ENCODE assay signal across 8 cellular contexts in genomic region chr21:33948951-33949444, GRCh38. TPM values are rescaled to one million over a fixed set of nuclear protein-coding genes. Genes with fewer than 3 reads are reported as not detected.
DNase-seq lines count a peak whose midpoint lies in the region; ATAC-seq, FAIRE-seq and TF ChIP-seq lines count a peak whose summit lies in the region.

No MANE protein-coding gene starts in this region.

- no peak for FAIRE-seq in frontal cortex (lab: Jason Lieb, UNC)

- H3K9me3 Mint-ChIP-seq in CD4-positive, alpha-beta T cell, result no peaks in the 10 kb centered on the region
- H3K9me3 Mint-ChIP-seq in central memory CD8-positive, alpha-beta T cell, result peaks cover 6% of the 10 kb centered on the region

- no peaks in the 10 kb centered on the region for H3K9me3 ChIP-seq in CD4-positive, alpha-beta T cell (ENCODE audit: control insufficient read depth, low read length)
- H3K9me3 ChIP-seq in neuron (ENCODE audit: low read length), result no peaks in the 10 kb centered on the region

- H2AFZ ChIP-seq in neuron (ENCODE audit: low read depth, low read length), result peak overlapping the region; percentile 41

- H3K27me3 Mint-ChIP-seq in CD4-positive, alpha-beta T cell, result no peaks in the 10 kb centered on the region
- H3K27me3 Mint-ChIP-seq in central memory CD8-positive, alpha-beta T cell, result no peaks in the 10 kb centered on the region

- peak overlapping the region; percentile 93 for H3K27ac Mint-ChIP-seq in CD4-positive, alpha-beta T cell
- peak overlapping the region; percentile 95 for H3K27ac Mint-ChIP-seq in central memory CD8-positive, alpha-beta T cell (ENCODE audit: low read depth)

- H3K4me1 ChIP-seq in neuron (ENCODE audit: insufficient read depth, low read length), result peaks cover 24% of the 10 kb centered on the region

- H3K4me3 Mint-ChIP-seq in CD4-positive, alpha-beta T cell, result peak overlapping the region; percentile 71
- peak overlapping the region; percentile 86 for H3K4me3 Mint-ChIP-seq in central memory CD8-positive, alpha-beta T cell

- peaks cover 75% of the 10 kb centered on the region for H3K4me1 Mint-ChIP-seq in CD4-positive, alpha-beta T cell (ENCODE audit: low read depth)
- H3K4me1 Mint-ChIP-seq in central memory CD8-positive, alpha-beta T cell, result peaks cover 74% of the 10 kb centered on the region

- no peaks in the 10 kb centered on the region for H3K36me3 ChIP-seq in neuron (ENCODE audit: insufficient read depth, low read length)

- peak in 1 of 10 experiments; percentile 40 for DNase-seq in CD4-positive, alpha-beta T cell
- no peak for DNase-seq in Jurkat, Clone E6-1 (ENCODE audit: low read depth, low spot score)
- no peak for DNase-seq in central memory CD8-positive, alpha-beta T cell (ENCODE audit: low spot score in 2 of 2)
- DNase-seq in NCI-H82 (lab: John Stamatoyannopoulos, UW) (no peak), C1 segment of cervical spinal cord (lab: John Stamatoyannopoulos, UW) (no peak), frontal cortex (ENCODE audit: low spot score in 2 of 2) (no peak), MV-4-11 (lab: John Stamatoyannopoulos, UW) (no peak)

- POLR2A ChIA-PET in CD4-positive, alpha-beta T cell (lab: Charles Lee), result interaction anchor here (0.7 to 8.6 kb wide), 23 partner anchors 10 to 399 kb away, joined by 3 to 519 read pairs (median 7); partner anchors contain the start of genes MRPS6 and SLC5A3

- no peak for TF ChIP-seq CTCF in CD4-positive, alpha-beta T cell (IDR thresholded peaks at IDR 0.05)

- peak overlapping the region; percentile 51 for H3K4me3 ChIP-seq in Jurkat, Clone E6-1 (ENCODE audit: low read length)
- no peak overlapping the region for H3K4me3 ChIP-seq in neuron (ENCODE audit: low read length)

- H3K27ac ChIP-seq in CD4-positive, alpha-beta T cell (ENCODE audit: low read depth, low read length), result peak overlapping the region; percentile 93

- H3K27me3 ChIP-seq in CD4-positive, alpha-beta T cell (ENCODE audit: control insufficient read depth, insufficient read depth, low read length), result no peaks in the 10 kb centered on the region
- no peaks in the 10 kb centered on the region for H3K27me3 ChIP-seq in neuron (ENCODE audit: insufficient read depth, low read length)

- CTCF ChIA-PET in CD4-positive, alpha-beta T cell (lab: Charles Lee), result interaction anchor here (0.7 to 6.0 kb wide), 7 partner anchors 10 to 125 kb away, joined by 3 to 114 read pairs (median 12); partner anchors contain the start of genes MRPS6 and SLC5A3

- H3K36me3 Mint-ChIP-seq in CD4-positive, alpha-beta T cell (ENCODE audit: low read depth), result peaks cover 39% of the 10 kb centered on the region
- peaks cover 28% of the 10 kb centered on the region for H3K36me3 Mint-ChIP-seq in central memory CD8-positive, alpha-beta T cell (ENCODE audit: insufficient read depth)

- no peak for ATAC-seq in CD4-positive, alpha-beta T cell (ENCODE audit: poor library complexity)
- no peak for ATAC-seq in central memory CD8-positive, alpha-beta T cell (replicated peaks; ENCODE audit: extremely low read depth, poor library complexity, severe bottlenecking)

- intact Hi-C loops in CD4-positive, alpha-beta T cell (cut with DNase I, micrococcal nuclease), result loop anchor here (1.0 to 2.0 kb wide), 4 partner anchors 16 to 126 kb away; partner anchors contain the start of genes MRPS6 (in 1 of the 2) and SLC5A3 (in 1 of the 2)

RNA-seq across cellular contexts. Expression of gene ATP5PO, which starts 33.4 kb away (rescaled TPM):
- 100 to 1,000 TPM; 143 to 149 TPM for total RNA-seq in CD4-positive, alpha-beta T cell
- 569 TPM for polyA plus RNA-seq in Jurkat, Clone E6-1 (2012; ENCODE audit: insufficient read depth, insufficient read length)
- 183 TPM for total RNA-seq in frontal cortex
